Comparison of ENCODE assay signal across 1 cellular context in the genomic region with DNA sequence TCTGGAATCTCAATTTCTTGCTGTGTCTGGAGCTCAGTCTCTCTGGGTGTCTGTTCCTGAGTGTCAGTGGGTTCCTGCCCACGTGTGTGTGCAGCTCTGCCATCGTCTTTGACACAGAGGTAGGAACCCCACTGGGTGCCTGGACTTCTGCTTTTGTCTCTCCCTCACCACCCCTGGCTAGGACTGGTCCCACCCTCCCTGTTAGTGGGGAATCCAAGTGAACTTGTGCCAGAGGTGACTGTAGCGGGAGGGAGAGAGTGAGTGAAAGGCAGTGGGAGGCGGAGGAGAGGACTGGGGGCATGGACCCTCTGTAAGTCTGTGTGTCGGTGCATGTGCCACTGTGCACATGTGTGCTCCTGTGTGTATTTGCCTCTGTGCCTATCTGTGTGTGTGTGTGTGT.
TF ChIP-seq lines count a peak whose summit lies in the region.

No MANE protein-coding gene starts in this region.

TF ChIP-seq in H1, 55 proteins besides CTCF, POLR2A, EP300 and RAD21:
- TF ChIP-seq HDAC2 (IDR thresholded peaks at IDR 0.05; ENCODE audit: borderline replicate concordance in 1 of 2, low read depth in 2 of 2, low read length in 2 of 2) = no peak
- TF ChIP-seq KDM1A (IDR thresholded peaks at IDR 0.05; ENCODE audit: borderline replicate concordance, low read length) = no peak
TF ChIP-seq in H1: peak in this region for 0.
